ENCODE assay signal across 8 cellular contexts in the genomic region with DNA sequence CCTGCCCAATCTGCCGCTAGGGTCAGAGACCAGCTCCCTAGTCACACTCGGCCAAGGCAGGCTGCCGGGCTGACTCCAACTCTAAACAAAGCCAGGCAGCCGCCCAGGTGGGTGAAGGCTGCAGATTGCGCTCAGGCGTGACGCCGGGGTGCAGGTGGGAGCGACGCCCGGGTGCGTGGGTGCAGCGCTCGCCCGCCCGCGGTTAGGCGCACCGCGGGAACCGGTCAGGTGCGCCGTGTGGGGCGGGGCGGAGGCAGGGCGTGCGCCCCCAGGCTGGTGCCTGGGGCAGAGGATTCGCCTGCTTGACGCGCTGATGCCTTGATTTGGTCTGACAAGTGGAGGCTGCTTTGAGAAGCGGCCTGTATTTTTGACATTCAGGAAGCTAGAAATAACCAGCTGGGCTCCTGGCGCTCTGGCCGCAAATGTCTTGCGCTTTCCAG.
DNase-seq lines count a peak whose midpoint lies in the region; ATAC-seq and TF ChIP-seq lines count a peak whose summit lies in the region.

No MANE protein-coding gene starts in this region.

- dilution Hi-C loops in IMR-90 (cut with HindIII; ENCODE audit: low sequenced_read_pairs, unreplicated experiment): no loop called here

- H3K4me1 ChIP-seq in IMR-90 (ENCODE audit: control insufficient read depth, insufficient read depth, low read length) (peaks cover 55% of the 10 kb centered on the region), neutrophil (ENCODE audit: control insufficient read depth in 1 of 2, insufficient read depth in 1 of 2, low read depth in 1 of 2, low read length in 1 of 2) (peaks cover 80 to 84% of the 10 kb centered on the region in 2 experiments)

- 44% methylated on average over 20 of the region's 34 CpGs; no CpG with 5 or more reads in 1 of the 2 experiments for WGBS in IMR-90 (ENCODE audit: extremely low coverage in 2 of 2, insufficient read length in 1 of 2), 2 experiments

- H3K9me3 ChIP-seq in IMR-90 (ENCODE audit: control insufficient read depth, insufficient read depth, low read length): no peaks in the 10 kb centered on the region
- H3K9me3 ChIP-seq in neutrophil: no peaks in the 10 kb centered on the region

- H2AK5ac ChIP-seq in IMR-90 (ENCODE audit: low read depth, low read length): peak overlapping the region; percentile 97

- H3K27ac Mint-ChIP-seq in activated CD8-positive, alpha-beta T cell treated with anti-CD3 and anti-CD28 coated beads, Interleukin-2, amount 10 ng/mL, durations not matched to agents 7 days and 5 days: peak overlapping the region; percentile 84

- peaks cover 14% of the 10 kb centered on the region for H3K36me3 Mint-ChIP-seq in activated CD8-positive, alpha-beta T cell treated with anti-CD3 and anti-CD28 coated beads, Interleukin-2, amount 10 ng/mL, durations not matched to agents 7 days and 5 days (ENCODE audit: low read depth)

- peak overlapping the region; percentile 81; the same call in 2 of the 3 replicates for H2BK15ac ChIP-seq in IMR-90 (ENCODE audit: low read depth, low read length)

- H2BK5ac ChIP-seq in IMR-90 (ENCODE audit: low read depth, low read length, poor library complexity, severe bottlenecking): peak overlapping the region; percentile 68

- CTCF ChIA-PET in IMR-90 (lab: Yijun Ruan, JAX): interaction anchor here (0.6 kb wide), 1 partner anchor 75 kb away, joined by 3 read pairs; no protein-coding TSS in a partner anchor
- CTCF ChIA-PET in activated CD8-positive, alpha-beta T cell treated with anti-CD3 and anti-CD28 coated beads, Interleukin-2, amount 10 ng/mL, durations not matched to agents 7 days and 5 days (lab: Charles Lee): interaction anchor here (0.6 to 2.4 kb wide), 12 partner anchors 9 to 268 kb away, joined by 3 to 12 read pairs (median 4); a partner anchor contains a TSS

- in situ Hi-C loops in IMR-90 (cut with MboI; ENCODE audit: low sequenced_read_pairs): loop anchor here (25.0 kb wide), 1 partner anchor 931 kb away; a partner anchor contains a TSS

- peak overlapping the region; percentile 80 for H2AFZ ChIP-seq in IMR-90 (replicated peaks; ENCODE audit: low read length, poor library complexity)

- POLR2A ChIA-PET in IMR-90 (lab: Charles Lee; ENCODE audit: unreplicated experiment): no interaction called here
- POLR2A ChIA-PET in activated CD8-positive, alpha-beta T cell treated with anti-CD3 and anti-CD28 coated beads, Interleukin-2, amount 10 ng/mL, durations not matched to agents 7 days and 5 days (lab: Charles Lee): interaction anchor here (0.9 to 2.2 kb wide), 5 partner anchors 10 to 152 kb away, joined by 3 to 10 read pairs (median 3); a partner anchor contains a TSS

- DNase-seq in ELF-1 (ENCODE audit: low read depth, low spot score): peak; percentile 86
- no peak for DNase-seq in IMR-90
- peak; percentile 61 for DNase-seq in activated CD8-positive, alpha-beta T cell treated with anti-CD3 and anti-CD28 coated beads, Interleukin-2, amount 10 ng/mL, durations not matched to agents 7 days and 5 days
- no peak for DNase-seq in epithelial cell of proximal tubule (ENCODE audit: low read depth)
- no peak for DNase-seq in NCI-H1694 (lab: John Stamatoyannopoulos, UW)
- no peak for DNase-seq in middle frontal gyrus (ENCODE audit: extremely low spot score, low spot score)

- no peak for TF ChIP-seq RAD21 in IMR-90 (IDR thresholded peaks at IDR 0.05; ENCODE audit: low read length)

- H3K4me3 Mint-ChIP-seq in activated CD8-positive, alpha-beta T cell treated with anti-CD3 and anti-CD28 coated beads, Interleukin-2, amount 10 ng/mL, durations not matched to agents 7 days and 5 days: peak overlapping the region; percentile 63

- H3K27me3 ChIP-seq in IMR-90 (ENCODE audit: control insufficient read depth, insufficient read depth, low read length) (no peaks in the 10 kb centered on the region), neutrophil (no peaks in the 10 kb centered on the region)

- H3K36me3 ChIP-seq in IMR-90 (ENCODE audit: control insufficient read depth, insufficient read depth, low read length) (no peaks in the 10 kb centered on the region), neutrophil (no peaks in the 10 kb centered on the region)

- H3K56ac ChIP-seq in IMR-90 (ENCODE audit: extremely low read depth, insufficient read depth, low read length): no peak overlapping the region

- H3K14ac ChIP-seq in IMR-90 (replicated peaks; ENCODE audit: low read depth, low read length): peak overlapping the region; percentile 77; the same call in 1 of the 2 replicates

- ATAC-seq in GM21423 (IDR thresholded peaks at IDR 0.05; ENCODE audit: unreplicated experiment) (peak; percentile 79), IMR-90 (ENCODE audit: low read depth) (no peak)
- peak; percentile 79 for ATAC-seq in activated CD8-positive, alpha-beta T cell treated with anti-CD3 and anti-CD28 coated beads, Interleukin-2, amount 10 ng/mL, durations not matched to agents 7 days and 5 days

- H3K9me3 Mint-ChIP-seq in activated CD8-positive, alpha-beta T cell treated with anti-CD3 and anti-CD28 coated beads, Interleukin-2, amount 10 ng/mL, durations not matched to agents 7 days and 5 days (ENCODE audit: insufficient read depth): peaks cover 5% of the 10 kb centered on the region

- peak overlapping the region; percentile 94 for H4K91ac ChIP-seq in IMR-90 (ENCODE audit: insufficient read depth, low read depth, low read length)

- H3K4ac ChIP-seq in IMR-90 (ENCODE audit: low read depth, low read length): peak overlapping the region; percentile 91

- TF ChIP-seq CTCF in IMR-90 (conservative IDR thresholded peaks at IDR 0.05; ENCODE audit: low read depth, low read length): no peak
- TF ChIP-seq CTCF in epithelial cell of proximal tubule (conservative IDR thresholded peaks at IDR 0.05; ENCODE audit: low read depth, low read length): peak; percentile 29
- TF ChIP-seq CTCF in neutrophil (IDR thresholded peaks at IDR 0.05): peak; percentile 35

- peaks cover 47% of the 10 kb centered on the region for H3K4me1 Mint-ChIP-seq in activated CD8-positive, alpha-beta T cell treated with anti-CD3 and anti-CD28 coated beads, Interleukin-2, amount 10 ng/mL, durations not matched to agents 7 days and 5 days (ENCODE audit: low read depth)

- no peaks in the 10 kb centered on the region for H4K20me1 ChIP-seq in IMR-90 (ENCODE audit: insufficient read depth, low read length)

- peak overlapping the region; percentile 5 for H2AK9ac ChIP-seq in IMR-90 (replicated peaks; ENCODE audit: low read depth, low read length, poor library complexity)

- peaks cover 29% of the 10 kb centered on the region for H3K9me1 ChIP-seq in IMR-90 (ENCODE audit: insufficient read depth, low read length)

- H3K79me1 ChIP-seq in IMR-90 (ENCODE audit: low read depth in 1 of 2, low read length in 2 of 2): peaks cover 12 to 34% of the 10 kb centered on the region in 2 experiments; a peak in 3 of 4 replicates

- peak overlapping the region; percentile 88; the same call in 1 of the 2 replicates for H2BK120ac ChIP-seq in IMR-90 (ENCODE audit: low read depth, low read length)

- peak overlapping the region; percentile 67 to 69; a peak in 3 of 4 replicates for H4K8ac ChIP-seq in IMR-90 (ENCODE audit: low read depth in 2 of 2, low read length in 2 of 2)

- intact Hi-C loops in IMR-90 (cut with micrococcal nuclease): no loop called here

- TF ChIP-seq POLR2A in IMR-90 (IDR thresholded peaks at IDR 0.05; ENCODE audit: low read depth, low read length): no peak

- H3K4me3 ChIP-seq in IMR-90 (ENCODE audit: insufficient read depth, low read depth, low read length): no peak overlapping the region
- H3K4me3 ChIP-seq in epithelial cell of proximal tubule (ENCODE audit: low read depth, low read length): peak overlapping the region; percentile 41
- peak overlapping the region; percentile 54 to 55 for H3K4me3 ChIP-seq in neutrophil (ENCODE audit: low read depth in 1 of 2, low read length in 1 of 2)

- H3K23ac ChIP-seq in IMR-90 (ENCODE audit: low read depth, low read length): peak overlapping the region; percentile 48; the same call in 1 of the 2 replicates

- no TSS peak for BruUV-seq in IMR-90 (replicated peaks; lab: Mats Ljungman, UMichigan)

- no peaks in the 10 kb centered on the region for H3K27me3 Mint-ChIP-seq in activated CD8-positive, alpha-beta T cell treated with anti-CD3 and anti-CD28 coated beads, Interleukin-2, amount 10 ng/mL, durations not matched to agents 7 days and 5 days (ENCODE audit: low read depth)

- H3K18ac ChIP-seq in IMR-90 (ENCODE audit: low read depth, low read length): peak overlapping the region; percentile 94

- 0 out of 2 replicates have a peak overlapping the region, but pooled peaks have one; percentile 33 for H3K9ac ChIP-seq in IMR-90 (ENCODE audit: low read depth, low read length)

- H3K27ac ChIP-seq in IMR-90 (ENCODE audit: insufficient read depth, low read length) (peak overlapping the region; percentile 78), neutrophil (peak overlapping the region; percentile 97)

- peak overlapping the region; percentile 94 for H4K5ac ChIP-seq in IMR-90 (ENCODE audit: low read depth, low read length)

- H3K4me2 ChIP-seq in IMR-90 (ENCODE audit: low read depth, low read length): no peak overlapping the region

- H2BK20ac ChIP-seq in IMR-90 (ENCODE audit: low read depth, low read length): peak overlapping the region; percentile 90; the same call in 1 of the 2 replicates

TF ChIP-seq in IMR-90, 13 proteins besides CTCF, POLR2A, EP300 and RAD21 (continues in another document):
- no peak for TF ChIP-seq BHLHE40 (IDR thresholded peaks at IDR 0.05; ENCODE audit: low read depth, low read length)
- no peak for TF ChIP-seq RCOR1 (IDR thresholded peaks at IDR 0.05; ENCODE audit: insufficient replicate concordance, low read length)
- TF ChIP-seq MAFK (IDR thresholded peaks at IDR 0.05; ENCODE audit: low read depth, low read length): no peak
- TF ChIP-seq, protein P1, sequence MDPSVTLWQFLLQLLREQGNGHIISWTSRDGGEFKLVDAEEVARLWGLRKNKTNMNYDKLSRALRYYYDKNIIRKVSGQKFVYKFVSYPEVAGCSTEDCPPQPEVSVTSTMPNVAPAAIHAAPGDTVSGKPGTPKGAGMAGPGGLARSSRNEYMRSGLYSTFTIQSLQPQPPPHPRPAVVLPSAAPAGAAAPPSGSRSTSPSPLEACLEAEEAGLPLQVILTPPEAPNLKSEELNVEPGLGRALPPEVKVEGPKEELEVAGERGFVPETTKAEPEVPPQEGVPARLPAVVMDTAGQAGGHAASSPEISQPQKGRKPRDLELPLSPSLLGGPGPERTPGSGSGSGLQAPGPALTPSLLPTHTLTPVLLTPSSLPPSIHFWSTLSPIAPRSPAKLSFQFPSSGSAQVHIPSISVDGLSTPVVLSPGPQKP (IDR thresholded peaks at IDR 0.05; ENCODE audit: borderline replicate concordance, low read depth, low read length): no peak
- TF ChIP-seq MXI1 (IDR thresholded peaks at IDR 0.05; ENCODE audit: borderline replicate concordance, low read depth, low read length): no peak
- TF ChIP-seq NFE2L2 (IDR thresholded peaks at IDR 0.05; ENCODE audit: low read depth, low read length): no peak
- no peak for TF ChIP-seq MAZ (IDR thresholded peaks at IDR 0.05; ENCODE audit: borderline replicate concordance, low read depth, low read length)

Comparison
In these comparisons a context has a peak if more than half of its experiments do, and no peak if none do; other contexts are left out.
1. DNase-seq: peak in ELF-1 (single experiment) and activated CD8-positive, alpha-beta T cell treated with anti-CD3 and anti-CD28 coated beads, Interleukin-2, amount 10 ng/mL, durations not matched to agents 7 days and 5 days (single experiment); none in IMR-90 (single experiment), epithelial cell of proximal tubule (single experiment), NCI-H1694 (single experiment) and middle frontal gyrus (single experiment).